ENCODE assay signal across 17 cellular contexts in the genomic region with DNA sequence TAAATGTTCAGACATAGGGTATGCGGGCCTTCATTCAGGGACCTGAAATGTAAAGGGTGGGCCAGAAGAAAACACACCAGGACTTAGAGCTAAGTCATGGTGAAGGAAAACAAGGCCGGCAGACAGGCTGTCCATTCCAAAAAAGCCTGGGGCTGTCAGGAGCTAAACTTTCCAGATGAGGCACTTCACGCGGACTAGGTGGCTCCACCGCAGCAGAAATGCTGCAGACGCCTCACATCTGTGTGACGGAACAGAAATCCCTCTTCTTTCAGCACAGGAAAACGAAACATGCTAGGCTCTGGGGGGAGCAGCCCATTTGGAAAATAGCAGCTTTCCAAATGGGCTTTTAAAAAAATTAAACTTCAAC.
DNase-seq lines count a peak whose midpoint lies in the region; ATAC-seq and TF ChIP-seq lines count a peak whose summit lies in the region.
"Had no signal": no experiment of that assay in that cellular context is flagged by ENCODE, and none has a peak within 500 bp of the region (broad histone marks: within the 10 kb centered on the region; RNA-seq: fewer than 3 reads in every experiment).

No MANE protein-coding gene starts in this region.

- H3K36me3 Mint-ChIP-seq in GM23338 (ENCODE audit: low read depth) = no peaks in the 10 kb centered on the region
- no peaks in the 10 kb centered on the region for H3K36me3 Mint-ChIP-seq in osteocyte (ENCODE audit: unreplicated experiment)

- no peaks in the 10 kb centered on the region for H3K79me2 ChIP-seq in GM23338 (replicated peaks; ENCODE audit: insufficient read depth)

- H3K4me2 ChIP-seq in GM23338 = no peak overlapping the region

- no peaks in the 10 kb centered on the region for H3K9me3 Mint-ChIP-seq in GM23338
- no peaks in the 10 kb centered on the region for H3K9me3 Mint-ChIP-seq in osteocyte (ENCODE audit: unreplicated experiment)
- H3K9me3 Mint-ChIP-seq: activated B cell treated with CpG ODN at 0.5 μM for 24 hours; dendritic cell treated with granulocyte-macrophage colony-stimulating factor and Interleukin-4, amounts not matched to agents 40 ng/mL and 50 ng/mL, for 4 days had no signal

- no peak overlapping the region for H2AFZ ChIP-seq in GM23338

- 0 out of 2 replicates have a peak, but pooled peaks cover 3% of the 10 kb centered on the region for H4K20me1 ChIP-seq in GM23338 (replicated peaks; ENCODE audit: insufficient read depth)

- H3K36me3 ChIP-seq in GM23338 (ENCODE audit: insufficient read depth) = no peaks in the 10 kb centered on the region
- no peaks in the 10 kb centered on the region for H3K36me3 ChIP-seq in adipocyte (ENCODE audit: control insufficient read depth, insufficient read depth, low read length, severe bottlenecking)

- H3K9me3 ChIP-seq in AG04450 (ENCODE audit: control insufficient read depth, insufficient read depth, low read length) (peaks cover 3% of the 10 kb centered on the region; the same call in 1 of the 2 replicates), adipocyte (ENCODE audit: control insufficient read depth, low read length) (no peaks in the 10 kb centered on the region)

- H3K9ac ChIP-seq in adipocyte (ENCODE audit: low read length) = peak overlapping the region; percentile 43

- CTCF ChIA-PET in AG04450 (lab: Charles Lee) = interaction anchor here (1.0 kb wide), 1 partner anchor 13 kb away, joined by 3 read pairs; no protein-coding TSS in a partner anchor

- H3K4me1 ChIP-seq in GM23338 (ENCODE audit: insufficient read depth) (peaks cover 14% of the 10 kb centered on the region; the same call in 1 of the 2 replicates), adipocyte (ENCODE audit: control insufficient read depth, insufficient read depth, low read length) (peaks cover 19% of the 10 kb centered on the region)

- POLR2A ChIA-PET in AG04450 (lab: Yijun Ruan, JAX) = no interaction called here

- H3K9me2 ChIP-seq in GM23338 (ENCODE audit: insufficient read depth) = no peaks in the 10 kb centered on the region

- H3K27ac Mint-ChIP-seq in GM23338 = peak overlapping the region; percentile 77; the same call in 1 of the 2 replicates
- no peak overlapping the region for H3K27ac Mint-ChIP-seq in osteocyte (ENCODE audit: unreplicated experiment)
- H3K27ac Mint-ChIP-seq: activated B cell treated with CpG ODN at 0.5 μM for 24 hours; activated CD8-positive, alpha-beta memory T cell treated with anti-CD3 and anti-CD28 coated beads, Interleukin-2, amount 10 ng/mL, durations not matched to agents 7 days and 5 days; dendritic cell treated with granulocyte-macrophage colony-stimulating factor and Interleukin-4, amounts not matched to agents 40 ng/mL and 50 ng/mL, for 4 days had no signal

- H3K4me3 Mint-ChIP-seq in GM23338 (no peak overlapping the region), osteocyte (ENCODE audit: unreplicated experiment) (no peak overlapping the region)
- H3K4me3 Mint-ChIP-seq: activated B cell treated with CpG ODN at 0.5 μM for 24 hours; activated CD8-positive, alpha-beta memory T cell treated with anti-CD3 and anti-CD28 coated beads, Interleukin-2, amount 10 ng/mL, durations not matched to agents 7 days and 5 days; dendritic cell treated with granulocyte-macrophage colony-stimulating factor and Interleukin-4, amounts not matched to agents 40 ng/mL and 50 ng/mL, for 4 days had no signal

- no peak for DNase-seq in AG04450 (ENCODE audit: low read depth, low spot score)
- peak; percentile 28 for DNase-seq in GM23338 (ENCODE audit: low spot score)
- peak; percentile 20 for DNase-seq in adipocyte (ENCODE audit: low read depth)
- DNase-seq in iris pigment epithelial cell (ENCODE audit: low read depth) = peak; percentile 27
- no peak for DNase-seq in osteocyte (ENCODE audit: extremely low spot score, unreplicated experiment)
- DNase-seq in NCI-H510A (lab: John Stamatoyannopoulos, UW) = no peak
- no peak for DNase-seq in NCI-H2107 treated with DMSO at 0.1 percent for 48 hours (lab: John Stamatoyannopoulos, UW; ENCODE audit: unreplicated experiment)
- DNase-seq in stimulated activated naive CD4-positive, alpha-beta T cell treated with Interleukin-2 at 50 U/mL for 16 hours (lab: John Stamatoyannopoulos, UW) = no peak
- DNase-seq: activated B cell treated with CpG ODN at 0.5 μM for 24 hours; activated CD8-positive, alpha-beta memory T cell treated with anti-CD3 and anti-CD28 coated beads, Interleukin-2, amount 10 ng/mL, durations not matched to agents 7 days and 5 days; activated effector memory CD4-positive, alpha-beta T cell treated with anti-CD3 and anti-CD28 coated beads, Interleukin-2, amount 50 U/mL, for 16 hours; hypothalamus; NCI-H2107; NCI-H774; stimulated activated CD4-positive, alpha-beta T cell treated with anti-CD3 and anti-CD28 coated beads, Interleukin-15, amount 100 ng/mL, for 24 hours; T-helper 1 cell had no signal

- H3K27ac ChIP-seq in AG04450 (ENCODE audit: low read depth, low read length) (peak overlapping the region; percentile 71), GM23338 (ENCODE audit: low read depth) (no peak overlapping the region)

- no peaks in the 10 kb centered on the region for H3K27me3 Mint-ChIP-seq in GM23338 (ENCODE audit: insufficient read depth, low read depth, poor library complexity)
- no peaks in the 10 kb centered on the region for H3K27me3 Mint-ChIP-seq in osteocyte (ENCODE audit: unreplicated experiment)
- H3K27me3 Mint-ChIP-seq: activated B cell treated with CpG ODN at 0.5 μM for 24 hours had no signal

- peak overlapping the region; percentile 27 for H3K4me3 ChIP-seq in AG04450 (ENCODE audit: low read depth, low read length)
- no peak overlapping the region for H3K4me3 ChIP-seq in GM23338
- H3K4me3 ChIP-seq in adipocyte (ENCODE audit: low read length) = peak overlapping the region; percentile 66

- no peak for ATAC-seq in GM23338
- ATAC-seq: activated CD8-positive, alpha-beta memory T cell treated with anti-CD3 and anti-CD28 coated beads, Interleukin-2, amount 10 ng/mL, durations not matched to agents 7 days and 5 days had no signal

- no peaks in the 10 kb centered on the region for H3F3A ChIP-seq in GM23338 (replicated peaks; ENCODE audit: low read depth)

- TF ChIP-seq CTCF in AG04450 (IDR thresholded peaks at IDR 0.05; ENCODE audit: low read depth, low read length) (0 out of 2 replicates have a peak, but pooled peaks have one; percentile 13), GM23338 (conservative IDR thresholded peaks at IDR 0.05; ENCODE audit: low read depth in 2 of 2) (0 out of 4 replicates have a peak, but pooled peaks of 1 of the 2 experiments have one; percentile 8), osteocyte (IDR thresholded peaks at IDR 0.05) (no peak)

- H3K27me3 ChIP-seq in AG04450 (ENCODE audit: control insufficient read depth, insufficient read depth, low read length) = no peaks in the 10 kb centered on the region
- no peaks in the 10 kb centered on the region for H3K27me3 ChIP-seq in GM23338 (ENCODE audit: insufficient read depth)
- H3K27me3 ChIP-seq in adipocyte (replicated peaks; ENCODE audit: control insufficient read depth, insufficient read depth, low read length) = no peaks in the 10 kb centered on the region

- peaks cover 24% of the 10 kb centered on the region for H3K4me1 Mint-ChIP-seq in GM23338
- H3K4me1 Mint-ChIP-seq in osteocyte (ENCODE audit: unreplicated experiment) = peaks cover 11% of the 10 kb centered on the region
- H3K4me1 Mint-ChIP-seq: activated B cell treated with CpG ODN at 0.5 μM for 24 hours had no signal

TF ChIP-seq in GM23338, 12 proteins besides CTCF, POLR2A, EP300 and RAD21 (continues in another document):
- no peak for TF ChIP-seq NANOG (IDR thresholded peaks at IDR 0.05; ENCODE audit: borderline replicate concordance)
- no peak for TF ChIP-seq JUNB (IDR thresholded peaks at IDR 0.05; ENCODE audit: unreplicated experiment)
- TF ChIP-seq POLR2AphosphoS5 (IDR thresholded peaks at IDR 0.05; ENCODE audit: low read depth) = no peak
- no peak for TF ChIP-seq EZH2phosphoT487 (IDR thresholded peaks at IDR 0.05; ENCODE audit: unreplicated experiment)
- no peak for TF ChIP-seq STAT1 (IDR thresholded peaks at IDR 0.05; ENCODE audit: unreplicated experiment)
- TF ChIP-seq CREB1 (CRISPR knock-in tag; IDR thresholded peaks at IDR 0.05; ENCODE audit: low read depth) = no peak

Comparison
In these comparisons a context has a peak if more than half of its experiments do, and no peak if none do; other contexts are left out.
1. DNase-seq: peak in GM23338 (single experiment), adipocyte (single experiment) and iris pigment epithelial cell (single experiment); none in AG04450 (single experiment), osteocyte (single experiment), NCI-H510A (single experiment), NCI-H2107 treated with DMSO at 0.1 percent for 48 hours (single experiment) and stimulated activated naive CD4-positive, alpha-beta T cell treated with Interleukin-2 at 50 U/mL for 16 hours (single experiment).